27 cellular contexts compared by ENCODE assay signal in the genomic region with DNA sequence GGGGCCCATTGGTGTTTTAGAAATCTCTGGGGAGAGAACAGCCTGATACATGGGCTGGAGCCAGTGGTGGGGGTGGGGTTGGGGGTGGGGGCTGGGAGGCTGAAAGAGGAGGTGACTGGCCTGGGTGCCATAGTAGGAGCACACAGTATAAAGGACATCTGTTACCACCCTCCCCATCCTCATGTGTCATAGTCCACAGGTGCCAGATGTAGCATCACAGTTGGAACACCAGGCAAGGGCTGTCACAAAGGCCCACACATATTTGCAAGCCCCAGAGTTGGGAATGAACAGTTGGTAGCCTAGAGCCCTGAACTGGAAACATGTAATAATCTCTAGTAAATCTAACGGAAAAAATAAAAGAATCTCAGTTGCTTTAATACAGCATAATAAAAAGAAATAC.
"Had no signal": no experiment of that assay in that cellular context is flagged by ENCODE, and none has a peak within 500 bp of the region (broad histone marks: within the 10 kb centered on the region; RNA-seq: fewer than 3 reads in every experiment).

No MANE protein-coding gene starts in this region.

- H3K4me3 ChIP-seq: ascending aorta, cardiac muscle cell, left ventricle myocardium inferior, lung, mucosa of descending colon, ovary, prostate gland, sigmoid colon, suprapubic skin, tibial nerve had no signal

- H3K27ac ChIP-seq: ascending aorta, cardiac muscle cell, left ventricle myocardium inferior, ovary, prostate gland, sigmoid colon, suprapubic skin, tibial nerve, VCaP had no signal

- H3K4me3 Mint-ChIP-seq: activated naive CD8-positive, alpha-beta T cell; brain; endodermal cell; natural killer cell treated with Interleukin-12 subunit alpha and Interleukin-12 subunit beta and Interleukin-15 and Interleukin-18, amount 100 ng/mL, for 72 hours; stimulated activated effector memory CD8-positive, alpha-beta T cell treated with anti-CD3 and anti-CD28 coated beads, Interleukin-12 subunit alpha, Interleukin-12 subunit beta, amount 100 ng/mL, for 72 hours; stimulated activated naive CD8-positive, alpha-beta T cell treated with anti-CD3 and anti-CD28 coated beads, Interleukin-15, amount 100 ng/mL, for 72 hours had no signal

- H3K27me3 ChIP-seq: ascending aorta, cardiac muscle cell, ovary, sigmoid colon, suprapubic skin, tibial nerve had no signal

- H3K27me3 Mint-ChIP-seq: activated naive CD8-positive, alpha-beta T cell; stimulated activated naive CD8-positive, alpha-beta T cell treated with anti-CD3 and anti-CD28 coated beads, Interleukin-15, amount 100 ng/mL, for 72 hours had no signal

- H3K9me3 ChIP-seq: ascending aorta, left ventricle myocardium inferior, mucosa of descending colon, ovary, prostate gland, sigmoid colon, suprapubic skin, tibial nerve had no signal

- DNase-seq: activated CD4-positive, alpha-beta T cell treated with anti-CD3 and anti-CD28 coated beads for 48 hours; activated CD4-positive, alpha-beta T cell treated with anti-CD3 and anti-CD28 coated beads, Interleukin-2, amount 50 U/mL, for 48 hours; activated CD8-positive, alpha-beta memory T cell treated with anti-CD3 and anti-CD28 coated beads for 24 hours; activated effector memory CD4-positive, alpha-beta T cell treated with Interleukin-2 at 50 U/mL for 16 hours; activated naive CD4-positive, alpha-beta T cell treated with Interleukin-2 at 50 U/mL for 16 hours; endodermal cell; foreskin fibroblast; left ventricle myocardium inferior; mucosa of descending colon; ovary; sigmoid colon; small intestine; stimulated activated CD4-positive, alpha-beta T cell treated with anti-CD3 and anti-CD28 coated beads, Interleukin-4, amount 100 ng/mL, for 24 hours; stimulated activated naive CD8-positive, alpha-beta T cell treated with anti-CD3 and anti-CD28 coated beads, Interleukin-15, amount 100 ng/mL, for 72 hours had no signal

- H3K27ac Mint-ChIP-seq: activated naive CD8-positive, alpha-beta T cell; brain; endodermal cell; natural killer cell treated with Interleukin-12 subunit alpha and Interleukin-12 subunit beta and Interleukin-15 and Interleukin-18, amount 100 ng/mL, for 72 hours; stimulated activated effector memory CD8-positive, alpha-beta T cell treated with anti-CD3 and anti-CD28 coated beads, Interleukin-12 subunit alpha, Interleukin-12 subunit beta, amount 100 ng/mL, for 72 hours; stimulated activated naive CD8-positive, alpha-beta T cell treated with anti-CD3 and anti-CD28 coated beads, Interleukin-15, amount 100 ng/mL, for 72 hours had no signal

- H3K4me1 Mint-ChIP-seq: brain had no signal

- ATAC-seq: activated CD4-positive, CD25-positive, alpha-beta regulatory T cell treated with anti-CD3 and anti-CD28 coated beads, Interleukin-2, amount 50 U/mL, for 24 hours; esophagus mucosa; mucosa of descending colon; natural killer cell treated with Interleukin-12 subunit alpha and Interleukin-12 subunit beta and Interleukin-15 and Interleukin-18, amount 100 ng/mL, for 72 hours; stimulated activated effector memory CD8-positive, alpha-beta T cell treated with anti-CD3 and anti-CD28 coated beads, Interleukin-12 subunit alpha, Interleukin-12 subunit beta, amount 100 ng/mL, for 72 hours; stimulated activated naive CD8-positive, alpha-beta T cell treated with anti-CD3 and anti-CD28 coated beads, Interleukin-15, amount 100 ng/mL, for 72 hours had no signal

- H3K9me3 Mint-ChIP-seq: brain; endodermal cell; natural killer cell treated with Interleukin-12 subunit alpha and Interleukin-12 subunit beta and Interleukin-15 and Interleukin-18, amount 100 ng/mL, for 72 hours; stimulated activated effector memory CD8-positive, alpha-beta T cell treated with anti-CD3 and anti-CD28 coated beads, Interleukin-12 subunit alpha, Interleukin-12 subunit beta, amount 100 ng/mL, for 72 hours had no signal

- H3K36me3 ChIP-seq: ascending aorta, cardiac muscle cell, left ventricle myocardium inferior, ovary, prostate gland, sigmoid colon, suprapubic skin, tibial nerve had no signal

- H3K36me3 Mint-ChIP-seq: activated naive CD8-positive, alpha-beta T cell; brain; natural killer cell treated with Interleukin-12 subunit alpha and Interleukin-12 subunit beta and Interleukin-15 and Interleukin-18, amount 100 ng/mL, for 72 hours; stimulated activated effector memory CD8-positive, alpha-beta T cell treated with anti-CD3 and anti-CD28 coated beads, Interleukin-12 subunit alpha, Interleukin-12 subunit beta, amount 100 ng/mL, for 72 hours had no signal
